Comparison of ENCODE assay signal across 27 cellular contexts in the genomic region with DNA sequence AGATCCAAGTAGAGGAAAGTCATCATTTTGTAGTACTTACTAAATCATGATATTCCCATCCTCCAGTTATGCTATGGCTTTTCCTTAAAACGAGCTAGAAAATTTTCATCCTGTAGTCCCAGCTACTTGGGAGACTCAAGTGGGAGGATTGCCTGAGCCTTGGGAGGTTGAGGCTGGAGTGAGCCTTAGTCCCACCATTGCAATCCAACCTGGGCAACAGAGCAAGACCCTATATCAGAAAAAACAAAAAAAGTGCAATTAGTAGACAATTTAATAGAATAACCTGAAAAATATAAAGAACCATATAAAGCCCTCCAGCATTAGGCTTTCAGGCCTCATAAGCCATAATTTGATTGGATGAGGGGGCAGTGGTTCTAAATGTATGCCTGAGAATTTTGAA.
"Had no signal": no experiment of that assay in that cellular context is flagged by ENCODE, and none has a peak within 500 bp of the region (broad histone marks: within the 10 kb centered on the region; RNA-seq: fewer than 3 reads in every experiment).

No MANE protein-coding gene starts in this region.

- DNase-seq: hippocampal formation; immature natural killer cell; kidney; left colon; left lung; lower lobe of right lung; midbrain; mucosa of descending colon; naive thymus-derived CD4-positive, alpha-beta T cell; pancreas; posterior cingulate gyrus; retina; right cardiac atrium; stimulated activated CD4-positive, alpha-beta T cell treated with anti-CD3 and anti-CD28 coated beads, Interleukin-12 subunit alpha, Interleukin-12 subunit beta, amount 100 ng/mL, for 4 hours; stimulated activated CD4-positive, alpha-beta T cell treated with anti-CD3 and anti-CD28 coated beads, Interleukin-15, amount 100 ng/mL, for 24 hours; stimulated activated CD4-positive, alpha-beta T cell treated with anti-CD3 and anti-CD28 coated beads, Interleukin-2, amount 100 ng/mL, for 24 hours; stimulated activated CD4-positive, alpha-beta T cell treated with anti-CD3 and anti-CD28 coated beads, Interleukin-4, amount 100 ng/mL, for 1 hour; stimulated activated naive CD4-positive, alpha-beta T cell; tibial artery; uterus had no signal

- H3K27me3 ChIP-seq: pancreas, suprapubic skin, tibial artery, uterus had no signal

- H3K4me3 ChIP-seq: left lung, lower lobe of right lung, mucosa of descending colon, pancreas, prostate gland, skin epidermis, suprapubic skin, thoracic aorta, tibial artery, uterus had no signal

- H3K36me3 ChIP-seq: left lung, lower lobe of right lung, pancreas, prostate gland, suprapubic skin, thoracic aorta, tibial artery, uterus had no signal

- H3K9me3 ChIP-seq: left lung, lower lobe of right lung, mucosa of descending colon, pancreas, prostate gland, suprapubic skin, thoracic aorta, tibial artery, uterus had no signal

- ATAC-seq: left colon; left lung; lower lobe of right lung; mucosa of descending colon; naive thymus-derived CD4-positive, alpha-beta T cell; natural killer cell treated with Interleukin-12 subunit alpha and Interleukin-12 subunit beta and Interleukin-15 and Interleukin-18, amount 100 ng/mL, for 72 hours; pancreas; right cardiac atrium; sciatic nerve; stimulated activated effector memory CD8-positive, alpha-beta T cell treated with anti-CD3 and anti-CD28 coated beads, Interleukin-12 subunit alpha, Interleukin-12 subunit beta, amount 100 ng/mL, for 72 hours had no signal

- H3K27ac ChIP-seq: left lung, lower lobe of right lung, pancreas, prostate gland, skin epidermis, suprapubic skin, thoracic aorta, tibial artery, uterus had no signal

- H3K4me1 ChIP-seq: prostate gland, uterus had no signal
